8 cellular contexts compared by ENCODE assay signal in the genomic region with DNA sequence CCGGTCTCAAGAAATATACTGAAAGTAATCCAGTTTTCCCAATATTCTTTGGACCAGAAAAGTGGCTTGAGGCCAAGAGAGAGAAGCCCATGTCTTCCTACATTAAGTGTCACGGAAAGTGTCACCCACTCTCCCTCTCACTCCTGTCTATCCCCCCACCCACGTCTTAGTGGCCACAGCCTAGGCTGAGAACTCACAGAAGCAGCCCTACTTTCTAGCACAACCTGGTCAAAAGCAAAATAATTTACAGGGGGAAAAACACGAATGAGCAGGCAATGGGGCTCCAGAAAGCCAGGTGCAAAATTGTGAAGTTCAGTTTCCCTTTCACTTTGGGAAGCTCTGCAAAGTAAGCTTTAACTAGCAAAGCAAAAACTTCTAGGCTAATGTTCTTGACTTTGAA.
DNase-seq lines count a peak whose midpoint lies in the region; ATAC-seq lines count a peak whose summit lies in the region.

No MANE protein-coding gene starts in this region.

- DNase-seq in left lobe of liver (ENCODE audit: low spot score) (no peak), NCI-H2196 treated with DMSO at 0.1 percent for 48 hours (lab: John Stamatoyannopoulos, UW; ENCODE audit: unreplicated experiment) (no peak), SK-N-DZ (ENCODE audit: low spot score) (no peak), UCSD-AML1 (lab: John Stamatoyannopoulos, UW; ENCODE audit: unreplicated experiment) (no peak), NCI-H1436 (lab: John Stamatoyannopoulos, UW) (no peak)

- peak; percentile 46 for ATAC-seq in GM19467 (IDR thresholded peaks at IDR 0.05; ENCODE audit: unreplicated experiment)
- peak; percentile 31 for ATAC-seq in HG03571 (IDR thresholded peaks at IDR 0.05; ENCODE audit: unreplicated experiment)
- peak; percentile 55 for ATAC-seq in left lobe of liver

- peak overlapping the region; percentile 5; the same call in 1 of the 2 replicates for H3K4me3 ChIP-seq in GM08714 (ENCODE audit: low read length)
